8 cellular contexts compared by ENCODE assay signal in the genomic region with DNA sequence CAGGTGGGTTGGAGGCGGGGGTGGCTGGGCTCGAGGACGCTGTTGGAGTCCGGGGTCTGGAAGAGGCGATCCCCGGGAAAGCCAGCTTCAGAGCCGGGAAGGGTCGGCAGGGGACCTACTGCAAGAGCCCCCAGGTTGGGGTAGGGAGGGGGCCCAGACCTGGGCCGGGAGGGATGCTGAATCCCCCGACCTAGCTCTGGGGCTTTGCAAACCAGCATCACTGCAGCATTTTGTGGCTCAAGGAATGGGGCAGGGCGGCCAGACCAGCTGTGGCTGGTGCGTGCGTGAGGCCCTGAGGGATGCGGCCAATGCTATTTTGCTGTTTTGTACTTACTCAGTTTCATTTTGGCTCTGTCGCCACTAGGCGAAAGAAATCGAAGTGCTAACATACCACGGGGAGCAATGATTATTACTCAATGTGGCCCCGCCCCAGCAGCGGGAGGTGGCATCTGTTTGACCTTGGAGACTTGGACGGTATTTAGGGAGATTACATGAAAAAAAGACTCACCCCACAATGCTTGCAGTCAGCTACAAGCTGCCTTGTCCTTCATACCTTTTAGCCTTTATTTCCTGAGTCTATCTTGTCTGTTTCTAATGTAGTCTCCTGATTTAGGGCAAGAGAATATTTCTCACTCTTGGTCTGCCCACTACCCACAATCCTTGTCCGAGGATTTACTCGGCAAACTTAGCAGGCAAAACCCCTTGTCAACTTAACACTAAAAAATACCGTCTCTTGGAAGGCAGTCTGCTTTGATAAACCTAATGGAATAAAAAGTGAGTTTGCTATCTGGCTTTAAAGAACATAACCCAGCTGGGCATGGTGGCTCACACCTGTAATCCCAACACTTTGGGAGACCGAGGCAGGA. TPM values are rescaled to one million over a fixed set of nuclear protein-coding genes. Genes with fewer than 3 reads are reported as not detected.
DNase-seq lines count a peak whose midpoint lies in the region; ATAC-seq, FAIRE-seq and TF ChIP-seq lines count a peak whose summit lies in the region.

No MANE protein-coding gene starts in this region.

- DNase-seq in ELR (ENCODE audit: low read depth) (peak; percentile 89), RWPE2 (ENCODE audit: low spot score) (no peak), activated gamma-delta T cell treated with Interleukin-2 at 50 U/mL for 16 hours (peak; percentile 56), frontal cortex (ENCODE audit: low spot score in 2 of 2) (peak; percentile 48 to 70), occipital lobe (lab: John Stamatoyannopoulos, UW) (peak; percentile 56), upper lobe of right lung (peak; percentile 83)

- H3K27me3 Mint-ChIP-seq in IgD-negative memory B cell = no peaks in the 10 kb centered on the region

- peak overlapping the region; percentile 77 to 95 (median 90) for H3K27ac Mint-ChIP-seq in IgD-negative memory B cell

- H3K4me3 ChIP-seq in RWPE2 (ENCODE audit: severe bottlenecking) = peak overlapping the region; percentile 57
- peak overlapping the region; percentile 90 for H3K4me3 ChIP-seq in upper lobe of right lung

- peaks cover 9 to 17% (median 15%) of the 10 kb centered on the region in 3 donors for H3K4me1 Mint-ChIP-seq in IgD-negative memory B cell

- no peaks in the 10 kb centered on the region for H3K36me3 Mint-ChIP-seq in IgD-negative memory B cell

- H3K9me3 Mint-ChIP-seq in IgD-negative memory B cell = no peaks in the 10 kb centered on the region

- H3K36me3 ChIP-seq in RWPE2 (ENCODE audit: low read depth) (peaks cover 2% of the 10 kb centered on the region), upper lobe of right lung (no peaks in the 10 kb centered on the region)

- peaks cover 6% of the 10 kb centered on the region for H3K4me1 ChIP-seq in RWPE2 (ENCODE audit: insufficient read depth, poor library complexity, severe bottlenecking)
- H3K4me1 ChIP-seq in upper lobe of right lung = peaks cover 18% of the 10 kb centered on the region

- peak; percentile 50 for ATAC-seq in GM21717 (IDR thresholded peaks at IDR 0.05; ENCODE audit: unreplicated experiment)
- peak; percentile 28 for ATAC-seq in RWPE2 (ENCODE audit: low read depth)
- peak; percentile 50 for ATAC-seq in upper lobe of right lung

- H3K27me3 ChIP-seq in RWPE2 (ENCODE audit: insufficient read depth, poor library complexity, severe bottlenecking) (no peaks in the 10 kb centered on the region), upper lobe of right lung (no peaks in the 10 kb centered on the region)

- H3K27ac ChIP-seq in RWPE2 (ENCODE audit: poor library complexity, severe bottlenecking) (peak overlapping the region; percentile 90), upper lobe of right lung (peak overlapping the region; percentile 94)

- peak overlapping the region; percentile 83 to 98 (median 95) for H3K4me3 Mint-ChIP-seq in IgD-negative memory B cell

- no peak for FAIRE-seq in frontal cortex (lab: Jason Lieb, UNC)

- H3K9me3 ChIP-seq in RWPE2 (ENCODE audit: severe bottlenecking) = no peaks in the 10 kb centered on the region
- H3K9me3 ChIP-seq in upper lobe of right lung = no peaks in the 10 kb centered on the region

- no peak for TF ChIP-seq CTCF in RWPE2 (IDR thresholded peaks at IDR 0.05; ENCODE audit: poor library complexity, severe bottlenecking)
- peak; percentile 40 for TF ChIP-seq CTCF in upper lobe of right lung (IDR thresholded peaks at IDR 0.05)

- intact Hi-C loops in upper lobe of right lung (cut with DNase I) = loop anchor here (10.0 kb wide), 1 partner anchor 144 kb away; no protein-coding TSS in a partner anchor

RNA-seq across cellular contexts. Expression of gene HSPB1, which starts 16.2 kb away (rescaled TPM):
- 76.4 TPM for polyA plus RNA-seq in IgD-negative memory B cell
- 2.4 TPM for total RNA-seq in frontal cortex
- 2.7 TPM for total RNA-seq in occipital lobe
- 494 TPM for total RNA-seq in upper lobe of right lung

RNA-seq across cellular contexts. Expression of gene YWHAG, which starts 40.1 kb away (rescaled TPM):
- 3.5 TPM for polyA plus RNA-seq in IgD-negative memory B cell
- total RNA-seq in frontal cortex = 404 TPM
- total RNA-seq in occipital lobe = 387 TPM
- 102 TPM for total RNA-seq in upper lobe of right lung

Comparison
In these comparisons a context has a peak if more than half of its experiments do, and no peak if none do; other contexts are left out.
1. RNA of gene HSPB1, which starts 16.2 kb away (total RNA-seq): 494 TPM in upper lobe of right lung (single experiment); 2.7 TPM in occipital lobe (single experiment) and 2.4 TPM in frontal cortex (single experiment); every median in the first group is over 100 times any median in the second.
2. Peak in every context shown above with its lines, with median percentiles within 50 percentile points of each other: ATAC-seq.